ENCODE assay signal across 1 cellular context in genomic region chr12:95978774-95979173, GRCh38.
A peak's percentile ranks its signal among the peaks of the same experiment; 100 is the strongest.
TF ChIP-seq lines count a peak whose summit lies in the region.

No MANE protein-coding gene starts in this region.

TF ChIP-seq in HepG2, 621 proteins besides CTCF, POLR2A, EP300 and RAD21 (continued from another document):
- TF ChIP-seq ZNF839 (CRISPR knock-in tag; IDR thresholded peaks at IDR 0.05; ENCODE audit: borderline replicate concordance), result no peak
- TF ChIP-seq ZNF740 (CRISPR knock-in tag; IDR thresholded peaks at IDR 0.05), result no peak
- no peak for TF ChIP-seq TFDP2 (CRISPR knock-in tag; IDR thresholded peaks at IDR 0.05)
- no peak for TF ChIP-seq FOXP1 (IDR thresholded peaks at IDR 0.05)
- TF ChIP-seq FOXP1 (CRISPR knock-in tag; IDR thresholded peaks at IDR 0.05), result peak; percentile 40
- no peak for TF ChIP-seq ZNF652 (CRISPR knock-in tag; IDR thresholded peaks at IDR 0.05; ENCODE audit: borderline replicate concordance, low read depth)
- no peak for TF ChIP-seq CEBPB (IDR thresholded peaks at IDR 0.05; ENCODE audit: borderline replicate concordance, low read depth, low read length)
- no peak for TF ChIP-seq ZNF296 (CRISPR knock-in tag; conservative IDR thresholded peaks at IDR 0.05)
- no peak for TF ChIP-seq FOXP4 (CRISPR knock-in tag; IDR thresholded peaks at IDR 0.05)
- TF ChIP-seq ZNF101 (CRISPR knock-in tag; IDR thresholded peaks at IDR 0.05; ENCODE audit: borderline replicate concordance, low read depth), result no peak
- no peak for TF ChIP-seq TEAD2 (CRISPR knock-in tag; IDR thresholded peaks at IDR 0.05)
- no peak for TF ChIP-seq ZNF781 (CRISPR knock-in tag; IDR thresholded peaks at IDR 0.05; ENCODE audit: borderline replicate concordance, not compliant biosample characterization)
- no peak for TF ChIP-seq ZNF7 (CRISPR knock-in tag; IDR thresholded peaks at IDR 0.05)
- no peak for TF ChIP-seq ZBTB42 (CRISPR knock-in tag; IDR thresholded peaks at IDR 0.05)
- no peak for TF ChIP-seq TCF12 (IDR thresholded peaks at IDR 0.05)
- no peak for TF ChIP-seq TCF12 (CRISPR knock-in tag; IDR thresholded peaks at IDR 0.05)
- no peak for TF ChIP-seq GFI1 (CRISPR knock-in tag; IDR thresholded peaks at IDR 0.05; ENCODE audit: borderline replicate concordance)
- no peak for TF ChIP-seq PRPF4 (IDR thresholded peaks at IDR 0.05; ENCODE audit: low read depth, low read length, poor library complexity, severe bottlenecking)
- no peak for TF ChIP-seq NKX3-1 (CRISPR knock-in tag; IDR thresholded peaks at IDR 0.05)
